Comparison of ENCODE assay signal across 1 cellular context in the genomic region with DNA sequence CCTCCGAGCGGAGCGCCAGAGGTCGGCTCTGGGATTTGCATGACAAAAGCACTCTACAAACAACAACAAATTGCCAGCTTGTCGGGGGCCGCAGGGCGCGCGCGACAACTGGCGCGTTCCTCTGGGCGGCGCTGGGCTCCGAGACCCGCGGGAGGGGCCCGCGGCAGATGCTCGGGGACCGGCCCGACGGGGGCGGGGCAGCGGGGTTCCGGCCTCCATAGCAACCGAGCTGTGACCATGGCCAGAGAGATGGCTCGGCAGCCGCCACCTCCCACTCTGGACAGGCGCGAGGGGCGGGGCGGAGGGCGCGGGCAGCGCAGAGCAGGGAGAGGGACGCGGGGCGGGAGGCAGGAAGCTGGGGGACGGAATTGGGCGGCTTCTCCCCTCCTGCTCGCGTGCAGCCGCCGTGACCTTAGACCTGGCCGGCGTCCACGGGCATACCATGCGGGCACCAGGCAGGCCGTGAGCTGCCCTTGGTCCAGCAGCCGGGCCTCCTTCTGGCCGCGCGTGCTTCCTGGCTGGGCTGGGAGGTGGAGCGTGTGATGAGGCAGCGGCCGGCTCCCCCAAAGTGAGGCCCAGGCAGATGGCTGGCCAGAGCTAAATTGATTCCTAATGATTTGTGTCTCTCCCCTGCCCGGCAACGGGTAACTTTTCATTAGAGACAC.
TF ChIP-seq lines count a peak whose summit lies in the region.

No MANE protein-coding gene starts in this region.

TF ChIP-seq in HCT116, 20 proteins besides CTCF, POLR2A, EP300 and RAD21 (continued from another document):
- TF ChIP-seq, protein P1, sequence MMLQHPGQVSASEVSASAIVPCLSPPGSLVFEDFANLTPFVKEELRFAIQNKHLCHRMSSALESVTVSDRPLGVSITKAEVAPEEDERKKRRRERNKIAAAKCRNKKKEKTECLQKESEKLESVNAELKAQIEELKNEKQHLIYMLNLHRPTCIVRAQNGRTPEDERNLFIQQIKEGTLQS (IDR thresholded peaks at IDR 0.05) = no peak
- no peak for TF ChIP-seq TCF7L2 (IDR thresholded peaks at IDR 0.05; ENCODE audit: borderline replicate concordance, extremely low read depth, insufficient read depth, insufficient read length)
- no peak for TF ChIP-seq ZNF274 (IDR thresholded peaks at IDR 0.05; ENCODE audit: low read depth, low read length)
- TF ChIP-seq EGR1 (IDR thresholded peaks at IDR 0.05; ENCODE audit: low read depth) = no peak
- TF ChIP-seq, protein P2, sequence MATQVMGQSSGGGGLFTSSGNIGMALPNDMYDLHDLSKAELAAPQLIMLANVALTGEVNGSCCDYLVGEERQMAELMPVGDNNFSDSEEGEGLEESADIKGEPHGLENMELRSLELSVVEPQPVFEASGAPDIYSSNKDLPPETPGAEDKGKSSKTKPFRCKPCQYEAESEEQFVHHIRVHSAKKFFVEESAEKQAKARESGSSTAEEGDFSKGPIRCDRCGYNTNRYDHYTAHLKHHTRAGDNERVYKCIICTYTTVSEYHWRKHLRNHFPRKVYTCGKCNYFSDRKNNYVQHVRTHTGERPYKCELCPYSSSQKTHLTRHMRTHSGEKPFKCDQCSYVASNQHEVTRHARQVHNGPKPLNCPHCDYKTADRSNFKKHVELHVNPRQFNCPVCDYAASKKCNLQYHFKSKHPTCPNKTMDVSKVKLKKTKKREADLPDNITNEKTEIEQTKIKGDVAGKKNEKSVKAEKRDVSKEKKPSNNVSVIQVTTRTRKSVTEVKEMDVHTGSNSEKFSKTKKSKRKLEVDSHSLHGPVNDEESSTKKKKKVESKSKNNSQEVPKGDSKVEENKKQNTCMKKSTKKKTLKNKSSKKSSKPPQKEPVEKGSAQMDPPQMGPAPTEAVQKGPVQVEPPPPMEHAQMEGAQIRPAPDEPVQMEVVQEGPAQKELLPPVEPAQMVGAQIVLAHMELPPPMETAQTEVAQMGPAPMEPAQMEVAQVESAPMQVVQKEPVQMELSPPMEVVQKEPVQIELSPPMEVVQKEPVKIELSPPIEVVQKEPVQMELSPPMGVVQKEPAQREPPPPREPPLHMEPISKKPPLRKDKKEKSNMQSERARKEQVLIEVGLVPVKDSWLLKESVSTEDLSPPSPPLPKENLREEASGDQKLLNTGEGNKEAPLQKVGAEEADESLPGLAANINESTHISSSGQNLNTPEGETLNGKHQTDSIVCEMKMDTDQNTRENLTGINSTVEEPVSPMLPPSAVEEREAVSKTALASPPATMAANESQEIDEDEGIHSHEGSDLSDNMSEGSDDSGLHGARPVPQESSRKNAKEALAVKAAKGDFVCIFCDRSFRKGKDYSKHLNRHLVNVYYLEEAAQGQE (IDR thresholded peaks at IDR 0.05; ENCODE audit: low read depth) = no peak
- TF ChIP-seq ZFX (IDR thresholded peaks at IDR 0.05) = no peak
- no peak for TF ChIP-seq YY1 (IDR thresholded peaks at IDR 0.05; ENCODE audit: extremely low read depth, insufficient replicate concordance, low read depth, low read length)
- TF ChIP-seq POLR2AphosphoS5 (IDR thresholded peaks at IDR 0.05; ENCODE audit: low read depth, low read length) = no peak
- TF ChIP-seq EZH2phosphoT487 (IDR thresholded peaks at IDR 0.05; ENCODE audit: borderline replicate concordance) = no peak
- TF ChIP-seq SP1 (IDR thresholded peaks at IDR 0.05; ENCODE audit: low read depth) = no peak
- no peak for TF ChIP-seq CBX3 (IDR thresholded peaks at IDR 0.05; ENCODE audit: low read depth)
